Comparison of ENCODE assay signal across 20 cellular contexts in genomic region chr14:61362072-61362750, GRCh38.
"Had no signal": no experiment of that assay in that cellular context is flagged by ENCODE, and none has a peak within 500 bp of the region (broad histone marks: within the 10 kb centered on the region; RNA-seq: fewer than 3 reads in every experiment).

No MANE protein-coding gene starts in this region.

- H3K27me3 Mint-ChIP-seq: T-cell had no signal

- H3K4me3 Mint-ChIP-seq: endodermal cell, neural crest cell had no signal

- DNase-seq: activated CD4-positive, alpha-beta T cell treated with anti-CD3 and anti-CD28 coated beads, Interleukin-2, amount 50 U/mL, for 48 hours; activated CD4-positive, CD25-positive, alpha-beta regulatory T cell treated with anti-CD3 and anti-CD28 coated beads, Interleukin-2, amount 50 U/mL, for 72 hours; activated effector memory CD4-positive, alpha-beta T cell treated with Interleukin-2 at 50 U/mL for 16 hours; dorsolateral prefrontal cortex; endodermal cell; erythroblast; heart right ventricle; left colon; midbrain; right cardiac atrium; stimulated activated CD4-positive, alpha-beta T cell treated with anti-CD3 and anti-CD28 coated beads, Interleukin-15, amount 100 ng/mL, for 24 hours; stimulated activated CD4-positive, alpha-beta T cell treated with anti-CD3 and anti-CD28 coated beads, Interleukin-4, amount 100 ng/mL, for 1 hour; stimulated activated naive CD4-positive, alpha-beta T cell treated with Interleukin-2 at 50 U/mL for 16 hours; T1000 had no signal

- H3K36me3 ChIP-seq: gastroesophageal sphincter, heart right ventricle, prostate gland had no signal

- ATAC-seq: gastroesophageal sphincter, heart right ventricle, left colon, right cardiac atrium, T-cell had no signal

- H3K4me3 ChIP-seq: dorsolateral prefrontal cortex, gastroesophageal sphincter, heart right ventricle, lung, prostate gland, skin epidermis had no signal

- H3K4me1 ChIP-seq: gastroesophageal sphincter had no signal

- H3K9me3 ChIP-seq: gastroesophageal sphincter, heart right ventricle, prostate gland had no signal

- H3K27ac ChIP-seq: dorsolateral prefrontal cortex, gastroesophageal sphincter, heart right ventricle, prostate gland, skin epidermis had no signal

- H3K27me3 ChIP-seq: heart right ventricle had no signal

- H3K4me1 Mint-ChIP-seq: neural crest cell had no signal

- H3K9me3 Mint-ChIP-seq: endodermal cell, neural crest cell, T-cell had no signal

- H3K27ac Mint-ChIP-seq: endodermal cell had no signal
